In genomic region chr10:92742331-92743228, GRCh38 we compare ENCODE assay signal across 9 cellular contexts.
A peak's percentile ranks its signal among the peaks of the same experiment; 100 is the strongest.
DNase-seq lines count a peak whose midpoint lies in the region; ATAC-seq lines count a peak whose summit lies in the region.
"Had no signal": no experiment of that assay in that cellular context is flagged by ENCODE, and none has a peak within 500 bp of the region (broad histone marks: within the 10 kb centered on the region; RNA-seq: fewer than 3 reads in every experiment).

No MANE protein-coding gene starts in this region.

- peak; percentile 97 for ATAC-seq in GM19438 (IDR thresholded peaks at IDR 0.05; ENCODE audit: low read depth, unreplicated experiment)
- peak; percentile 98 for ATAC-seq in HG03066 (IDR thresholded peaks at IDR 0.05; ENCODE audit: low read depth, unreplicated experiment)

- peak overlapping the region; percentile 54 to 77 (median 69) for H3K4me2 ChIP-seq in BLaER1 treated with 17β-estradiol and CSF1 and Interleukin-3, amounts not matched to agents 10 nM and 100 nM

- no peak overlapping the region for H3K4me3 ChIP-seq in BLaER1 treated with 17β-estradiol and CSF1 and Interleukin-3, amounts not matched to agents 10 nM and 100 nM
- H3K4me3 ChIP-seq: tibial artery had no signal

- DNase-seq in SIG-M5 (lab: John Stamatoyannopoulos, UW) (peak; percentile 26), NCI-H226 (no peak), activated gamma-delta T cell (lab: John Stamatoyannopoulos, UW) (no peak), SW 1271 (lab: John Stamatoyannopoulos, UW) (no peak)
- no peak for DNase-seq in stimulated activated CD4-positive, alpha-beta T cell treated with anti-CD3 and anti-CD28 coated beads, Interleukin-4, amount 100 ng/mL, for 4 hours

- H3K36me3 ChIP-seq in BLaER1 treated with 17β-estradiol and CSF1 and Interleukin-3, amounts not matched to agents 10 nM and 100 nM = no peaks in the 10 kb centered on the region
- H3K36me3 ChIP-seq: tibial artery had no signal

- peak overlapping the region in 2 of 11 experiments; percentile 0 to 31; a peak in 2 of 22 replicates for H3K9ac ChIP-seq in BLaER1 treated with 17β-estradiol and CSF1 and Interleukin-3, amounts not matched to agents 10 nM and 100 nM

- H3K4me1 ChIP-seq in BLaER1 treated with 17β-estradiol and CSF1 and Interleukin-3, amounts not matched to agents 10 nM and 100 nM = peaks cover 29 to 46% (median 34%) of the 10 kb centered on the region in 10 experiments
- H3K4me1 ChIP-seq: tibial artery had no signal

- no peaks in the 10 kb centered on the region for H4K20me1 ChIP-seq in BLaER1 treated with 17β-estradiol and CSF1 and Interleukin-3, amounts not matched to agents 10 nM and 100 nM

- peak overlapping the region in 7 of 11 experiments; percentile 5 to 51 (median 36); a peak in 12 of 22 replicates for H3K27ac ChIP-seq in BLaER1 treated with 17β-estradiol and CSF1 and Interleukin-3, amounts not matched to agents 10 nM and 100 nM
- H3K27ac ChIP-seq: tibial artery had no signal

- H3K9me3 ChIP-seq in BLaER1 treated with 17β-estradiol and CSF1 and Interleukin-3, amounts not matched to agents 10 nM and 100 nM (replicated peaks in 1 of 11) = peaks cover 0 to 12% (median 6%) of the 10 kb centered on the region in 11 experiments; a peak in 7 of 22 replicates
- H3K9me3 ChIP-seq: tibial artery had no signal

- H3K27me3 ChIP-seq in BLaER1 treated with 17β-estradiol and CSF1 and Interleukin-3, amounts not matched to agents 10 nM and 100 nM = no peaks in the 10 kb centered on the region
- H3K27me3 ChIP-seq: tibial artery had no signal
